8 cellular contexts compared by ENCODE assay signal in genomic region chr16:67183284-67183626, GRCh38. TPM values are rescaled to one million over a fixed set of nuclear protein-coding genes. Genes with fewer than 3 reads are reported as not detected.
DNase-seq lines count a peak whose midpoint lies in the region; ATAC-seq and TF ChIP-seq lines count a peak whose summit lies in the region.
"Had no signal": no experiment of that assay in that cellular context is flagged by ENCODE, and none has a peak within 500 bp of the region (broad histone marks: within the 10 kb centered on the region; RNA-seq: fewer than 3 reads in every experiment).

No MANE protein-coding gene starts in this region.

- H3K27ac ChIP-seq in left lung (peak overlapping the region; percentile 97 to 98), tibial artery (peak overlapping the region; percentile 84 to 97)

- H3K9me3 ChIP-seq in left lung (no peaks in the 10 kb centered on the region), tibial artery (no peaks in the 10 kb centered on the region)

- in situ Hi-C loops in astrocyte of the cerebellum (cut with HindIII; ENCODE audit: low sequenced_read_pairs): no loop called here

- H3K36me3 ChIP-seq in left lung: no peaks in the 10 kb centered on the region
- H3K36me3 ChIP-seq in tibial artery: no peaks in the 10 kb centered on the region

- intact Hi-C loops in left lung (cut with DNase I): loop anchor here in 1 of 2 donors (10.0 kb wide), 1 partner anchor 208 kb away; no protein-coding TSS in a partner anchor
- intact Hi-C loops in tibial artery (cut with DNase I; ENCODE audit: low total_unique reads): loop anchor here (10.0 kb wide), 2 partner anchors 158 to 208 kb away; partner anchors contain the start of gene CBFB

- H3K4me1 ChIP-seq in left lung (peaks cover 29 to 61% of the 10 kb centered on the region in 2 donors), tibial artery (peaks cover 0 to 40% (median 33%) of the 10 kb centered on the region in 4 donors)

- no peak for ATAC-seq in left lung

- H3K4me3 ChIP-seq in HFF-Myc (replicated peaks; ENCODE audit: low read depth, low read length) (peak overlapping the region; percentile 45), astrocyte of the cerebellum (ENCODE audit: low read depth, low read length) (peak overlapping the region; percentile 58), left lung (peak overlapping the region; percentile 61 to 81), tibial artery (peak overlapping the region; percentile 66 to 90)

- TF ChIP-seq CTCF in HFF-Myc (IDR thresholded peaks at IDR 0.05; ENCODE audit: low read depth, low read length, missing control alignments) (no peak), astrocyte of the cerebellum (IDR thresholded peaks at IDR 0.05; ENCODE audit: low read depth, low read length, missing control alignments) (no peak), left lung (IDR thresholded peaks at IDR 0.05) (no peak), tibial artery (IDR thresholded peaks at IDR 0.05) (no peak)

- no peak for DNase-seq in HFF-Myc (ENCODE audit: extremely low read depth, low read depth)
- no peak for DNase-seq in astrocyte of the cerebellum (ENCODE audit: low read depth)
- peak in 1 of 2 donors; percentile 66 for DNase-seq in left lung
- DNase-seq in tibial artery: no peak
- DNase-seq in DMS153 (lab: John Stamatoyannopoulos, UW): no peak
- DNase-seq in foreskin melanocyte: no peak
- DNase-seq in iPS-NIHi11 (ENCODE audit: low spot score): no peak

- H3K27me3 ChIP-seq in left lung: peaks cover 0 to 14% of the 10 kb centered on the region in 2 donors
- no peaks in the 10 kb centered on the region for H3K27me3 ChIP-seq in tibial artery

RNA-seq across cellular contexts. Expression of gene MATCAP1, which starts 0.5 kb away (rescaled TPM):
- 10 to 100 TPM; 36.8 to 44.7 TPM for total RNA-seq in left lung

RNA-seq across cellular contexts. Expression of gene EXOC3L1, which starts 6.7 kb away (rescaled TPM):
- total RNA-seq in left lung: 10 to 100 TPM; 10.9 to 16.9 TPM
- total RNA-seq: osteocyte had no signal

RNA-seq across cellular contexts. Expression of gene E2F4, which starts 8.7 kb away (rescaled TPM):
- 10 to 100 TPM; 47.7 to 81.4 TPM for total RNA-seq in left lung

RNA-seq across cellular contexts. Expression of gene NOL3, which starts 12.9 kb away (rescaled TPM):
- total RNA-seq in left lung: 10 to 100 TPM; 29.5 to 36.7 TPM

RNA-seq across cellular contexts. Expression of gene ELMO3, which starts 15.7 kb away (rescaled TPM):
- 10 to 100 TPM; 14.8 to 21.2 TPM for total RNA-seq in left lung
